9 cellular contexts compared by ENCODE assay signal in the genomic region with DNA sequence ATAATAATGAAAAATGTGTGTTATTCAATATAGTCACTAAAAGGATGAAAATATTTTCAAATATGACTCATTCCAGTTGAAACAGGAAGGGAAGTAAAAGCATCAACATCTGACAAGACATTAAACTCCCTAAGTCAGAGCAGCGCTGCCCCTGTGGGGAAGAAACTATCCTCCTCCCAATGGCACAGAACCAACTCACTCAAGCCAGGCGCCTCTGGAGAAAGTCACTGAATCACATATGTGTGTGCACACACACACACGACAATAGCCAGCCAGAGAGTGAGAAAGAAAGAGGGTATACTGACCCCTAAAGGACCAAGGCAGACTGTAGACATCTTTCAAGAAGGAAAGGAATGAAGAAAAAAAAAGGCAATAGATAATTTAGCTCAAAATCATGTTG.
DNase-seq lines count a peak whose midpoint lies in the region; ATAC-seq and TF ChIP-seq lines count a peak whose summit lies in the region.
"Had no signal": no experiment of that assay in that cellular context is flagged by ENCODE, and none has a peak within 500 bp of the region (broad histone marks: within the 10 kb centered on the region; RNA-seq: fewer than 3 reads in every experiment).

No MANE protein-coding gene starts in this region.

- no peak overlapping the region for H3K4me3 Mint-ChIP-seq in activated CD4-positive, alpha-beta memory T cell treated with anti-CD3 and anti-CD28 coated beads for 36 hours

- CTCF ChIA-PET in activated CD4-positive, alpha-beta memory T cell treated with anti-CD3 and anti-CD28 coated beads for 36 hours (lab: Charles Lee), result no interaction called here

- H3K79me2 ChIP-seq in Karpas-422 (ENCODE audit: low read length), result no peaks in the 10 kb centered on the region

- peaks cover 22% of the 10 kb centered on the region for H3K4me1 ChIP-seq in Karpas-422 (ENCODE audit: low read length)

- ATAC-seq in esophagus mucosa, result peak; percentile 74
- ATAC-seq in omental fat pad (ENCODE audit: low FRiP score), result peak; percentile 69
- no peak for ATAC-seq in GM18909 (IDR thresholded peaks at IDR 0.05; ENCODE audit: poor library complexity, unreplicated experiment)
- ATAC-seq: GM12878 had no signal

- H3K36me3 Mint-ChIP-seq in activated CD4-positive, alpha-beta memory T cell treated with anti-CD3 and anti-CD28 coated beads for 36 hours, result no peaks in the 10 kb centered on the region

- H3K27me3 ChIP-seq in Karpas-422 (ENCODE audit: low read length), result no peaks in the 10 kb centered on the region

- H3K4me1 Mint-ChIP-seq in activated CD4-positive, alpha-beta memory T cell treated with anti-CD3 and anti-CD28 coated beads for 36 hours (ENCODE audit: low read depth), result no peaks in the 10 kb centered on the region

- no peak overlapping the region for H3K27ac Mint-ChIP-seq in activated CD4-positive, alpha-beta memory T cell treated with anti-CD3 and anti-CD28 coated beads for 36 hours

- no peak overlapping the region for H3K4me3 ChIP-seq in Karpas-422 (ENCODE audit: low read length)
- H3K4me3 ChIP-seq: GM12878 had no signal

- no peak overlapping the region for H3K27ac ChIP-seq in Karpas-422 (ENCODE audit: low read length)

- H3K27me3 Mint-ChIP-seq in activated CD4-positive, alpha-beta memory T cell treated with anti-CD3 and anti-CD28 coated beads for 36 hours, result no peaks in the 10 kb centered on the region

- intact Hi-C loops in activated CD4-positive, alpha-beta memory T cell treated with anti-CD3 and anti-CD28 coated beads for 36 hours (cut with micrococcal nuclease), result loop anchor here (10.0 kb wide), 3 partner anchors 91 to 409 kb away; no protein-coding TSS in a partner anchor

- no peaks in the 10 kb centered on the region for H3K9me2 ChIP-seq in Karpas-422 (replicated peaks; ENCODE audit: insufficient read depth, low read length)

- no peaks in the 10 kb centered on the region for H3K9me3 Mint-ChIP-seq in activated CD4-positive, alpha-beta memory T cell treated with anti-CD3 and anti-CD28 coated beads for 36 hours

- no peak overlapping the region for H2AFZ ChIP-seq in Karpas-422 (ENCODE audit: low read length)

- H3K4me2 ChIP-seq in Karpas-422 (ENCODE audit: low read depth, low read length, poor library complexity, severe bottlenecking), result no peak overlapping the region

- DNase-seq in CD1c-positive myeloid dendritic cell (ENCODE audit: extremely low spot score) (peak; percentile 86), NOMO-1 treated with DMSO at 0.1 percent for 48 hours (lab: John Stamatoyannopoulos, UW; ENCODE audit: unreplicated experiment) (peak; percentile 76), omental fat pad (ENCODE audit: low spot score) (no peak), Karpas-422 (no peak)
- no peak for DNase-seq in activated CD4-positive, alpha-beta memory T cell treated with anti-CD3 and anti-CD28 coated beads for 36 hours
- DNase-seq in stimulated activated CD4-positive, alpha-beta T cell treated with anti-CD3 and anti-CD28 coated beads, Interleukin-4, amount 100 ng/mL, for 1 hour, result no peak

- no peaks in the 10 kb centered on the region for H4K20me1 ChIP-seq in Karpas-422 (ENCODE audit: insufficient read depth, low read depth, low read length)

- H3K36me3 ChIP-seq in Karpas-422 (ENCODE audit: insufficient read depth, low read length), result no peaks in the 10 kb centered on the region

- no peak overlapping the region for H3K9ac ChIP-seq in Karpas-422 (ENCODE audit: low read length)

- TF ChIP-seq CTCF in omental fat pad (IDR thresholded peaks at IDR 0.05), result no peak

- POLR2A ChIA-PET in activated CD4-positive, alpha-beta memory T cell treated with anti-CD3 and anti-CD28 coated beads for 36 hours (lab: Charles Lee), result interaction anchor here (0.6 kb wide), 1 partner anchor 1302 kb away, joined by 9 read pairs; no protein-coding TSS in a partner anchor

- H3K9me3 ChIP-seq in Karpas-422 (ENCODE audit: low read length), result no peaks in the 10 kb centered on the region

Comparison
In these comparisons a context has a peak if more than half of its experiments do, and no peak if none do; other contexts are left out.
1. DNase-seq: peak in CD1c-positive myeloid dendritic cell (single experiment) and NOMO-1 treated with DMSO at 0.1 percent for 48 hours (single experiment); none in omental fat pad (single experiment), activated CD4-positive, alpha-beta memory T cell treated with anti-CD3 and anti-CD28 coated beads for 36 hours (single experiment), stimulated activated CD4-positive, alpha-beta T cell treated with anti-CD3 and anti-CD28 coated beads, Interleukin-4, amount 100 ng/mL, for 1 hour (single experiment) and Karpas-422 (single experiment).